11 cellular contexts compared by ENCODE assay signal in the genomic region with DNA sequence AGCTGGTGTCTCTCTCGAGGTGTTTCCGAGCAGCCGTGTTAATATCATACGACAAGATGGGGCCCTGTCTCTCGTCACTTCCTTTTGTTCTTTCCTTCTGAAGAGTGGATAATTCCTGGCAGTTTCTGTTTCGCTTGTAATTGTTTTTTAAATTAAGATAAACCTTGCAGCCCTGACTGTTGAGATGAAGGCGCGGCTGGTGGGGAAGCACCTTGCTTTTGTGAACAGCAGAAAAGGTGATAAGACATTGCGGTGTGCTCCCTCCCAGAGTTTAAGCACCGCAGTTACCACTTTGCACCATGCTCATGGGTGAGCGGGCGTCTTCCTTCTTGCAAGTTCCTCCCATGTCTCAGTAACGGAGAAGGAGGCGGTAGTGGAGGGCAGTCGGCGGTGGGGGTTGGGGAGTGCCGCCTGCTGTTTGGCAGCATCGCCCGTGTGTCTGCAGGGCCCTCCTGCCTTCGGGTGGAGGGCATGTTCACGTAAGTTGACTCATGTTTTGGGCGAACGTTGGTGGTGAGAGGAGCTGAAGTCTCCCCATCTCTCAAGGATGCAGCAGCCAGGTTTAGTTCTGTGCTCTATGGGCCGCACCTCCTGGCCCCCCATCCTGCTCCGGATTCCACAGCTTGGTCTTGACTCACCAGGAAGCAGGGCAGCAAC.
DNase-seq lines count a peak whose midpoint lies in the region; FAIRE-seq and TF ChIP-seq lines count a peak whose summit lies in the region.
"Had no signal": no experiment of that assay in that cellular context is flagged by ENCODE, and none has a peak within 500 bp of the region (broad histone marks: within the 10 kb centered on the region; RNA-seq: fewer than 3 reads in every experiment).

No MANE protein-coding gene starts in this region.

- peaks cover 2% of the 10 kb centered on the region for H3K9me3 Mint-ChIP-seq in astrocyte (ENCODE audit: unreplicated experiment)
- H3K9me3 Mint-ChIP-seq in glutamatergic neuron (ENCODE audit: unreplicated experiment), result peaks cover 8% of the 10 kb centered on the region

- H2AFZ ChIP-seq in astrocyte (ENCODE audit: low read depth, low read length), result peak overlapping the region; percentile 18

- no peak for FAIRE-seq in astrocyte (lab: Jason Lieb, UNC)
- FAIRE-seq: GM18507 had no signal

- TF ChIP-seq CTCF in astrocyte (IDR thresholded peaks at IDR 0.05; ENCODE audit: insufficient read depth, low read depth, low read length), result no peak
- TF ChIP-seq CTCF in glutamatergic neuron (IDR thresholded peaks at IDR 0.05; ENCODE audit: partially characterized antibody, unreplicated experiment), result no peak
- TF ChIP-seq CTCF in Peyer's patch (IDR thresholded peaks at IDR 0.05), result no peak

- no peaks in the 10 kb centered on the region for H3K4me1 ChIP-seq in astrocyte (ENCODE audit: insufficient read depth, low read length)
- no peaks in the 10 kb centered on the region for H3K4me1 ChIP-seq in Peyer's patch
- H3K4me1 ChIP-seq: SJSA1 had no signal

- no peaks in the 10 kb centered on the region for H3K79me2 ChIP-seq in astrocyte (ENCODE audit: insufficient read depth, low read length)

- H3K4me1 Mint-ChIP-seq in astrocyte (ENCODE audit: low read depth, unreplicated experiment) (peaks cover 6% of the 10 kb centered on the region), glutamatergic neuron (ENCODE audit: low read depth, unreplicated experiment) (peaks cover 7% of the 10 kb centered on the region)

- DNase-seq in CD1c-positive myeloid dendritic cell (ENCODE audit: extremely low spot score) (peak; percentile 13), astrocyte (ENCODE audit: low read depth) (no peak), glutamatergic neuron (no peak), SHP77 (lab: John Stamatoyannopoulos, UW) (no peak), putamen (ENCODE audit: low spot score) (no peak), Peyer's patch (no peak)
- peak; percentile 33 for DNase-seq in activated CD4-positive, alpha-beta T cell treated with anti-CD3 and anti-CD28 coated beads, Interleukin-2, amount 50 U/mL, for 1 hour
- peak; percentile 5 to 17 for DNase-seq in stimulated activated CD4-positive, alpha-beta T cell treated with anti-CD3 and anti-CD28 coated beads, Interleukin-12 subunit alpha, Interleukin-12 subunit beta, amount 100 ng/mL, for 24 hours (ENCODE audit: low read depth in 2 of 2)

- TF ChIP-seq POLR2A in Peyer's patch (IDR thresholded peaks at IDR 0.05), result no peak

- H3K27ac Mint-ChIP-seq in astrocyte (ENCODE audit: unreplicated experiment) (no peak overlapping the region), glutamatergic neuron (ENCODE audit: unreplicated experiment) (no peak overlapping the region)

- peak overlapping the region; percentile 22 for H3K4me2 ChIP-seq in astrocyte (ENCODE audit: low read length)

- H4K20me1 ChIP-seq in astrocyte (ENCODE audit: insufficient read depth, low read length), result peaks cover 3% of the 10 kb centered on the region

- no peak overlapping the region for H3K9ac ChIP-seq in astrocyte (ENCODE audit: low read length)

- H3K4me3 Mint-ChIP-seq in astrocyte (ENCODE audit: unreplicated experiment) (no peak overlapping the region), glutamatergic neuron (ENCODE audit: unreplicated experiment) (no peak overlapping the region)

- H3K27me3 ChIP-seq in astrocyte (ENCODE audit: insufficient read depth, low read length), result no peaks in the 10 kb centered on the region
- no peaks in the 10 kb centered on the region for H3K27me3 ChIP-seq in Peyer's patch
- H3K27me3 ChIP-seq: cardiac muscle cell had no signal

- H3K27me3 Mint-ChIP-seq in astrocyte (ENCODE audit: low read depth, unreplicated experiment), result peaks cover 36% of the 10 kb centered on the region
- peaks cover 10% of the 10 kb centered on the region for H3K27me3 Mint-ChIP-seq in glutamatergic neuron (ENCODE audit: unreplicated experiment)

- H3K9me3 ChIP-seq in astrocyte (ENCODE audit: insufficient read depth, low read depth, low read length), result peaks cover 6% of the 10 kb centered on the region
- peaks cover 0 to 3% (median 0%) of the 10 kb centered on the region in 4 donors for H3K9me3 ChIP-seq in Peyer's patch
- H3K9me3 ChIP-seq: SJSA1 had no signal

- H3K36me3 ChIP-seq in astrocyte (ENCODE audit: insufficient read depth, low read length), result no peaks in the 10 kb centered on the region
- H3K36me3 ChIP-seq in Peyer's patch, result no peaks in the 10 kb centered on the region
- H3K36me3 ChIP-seq: cardiac muscle cell, SJSA1 had no signal

- H3K36me3 Mint-ChIP-seq in astrocyte (ENCODE audit: low read depth, unreplicated experiment) (no peaks in the 10 kb centered on the region), glutamatergic neuron (ENCODE audit: unreplicated experiment) (no peaks in the 10 kb centered on the region)

- H3K4me3 ChIP-seq in astrocyte (ENCODE audit: insufficient read depth, low read depth, low read length) (no peak overlapping the region), Peyer's patch (peak overlapping the region in 2 of 4 donors; percentile 9 to 12)
- H3K4me3 ChIP-seq: cardiac muscle cell, SJSA1 had no signal

- H3K27ac ChIP-seq in astrocyte (ENCODE audit: low read depth, low read length) (no peak overlapping the region), Peyer's patch (no peak overlapping the region)
- H3K27ac ChIP-seq: cardiac muscle cell, SJSA1 had no signal

Comparison
In these comparisons a context has a peak if more than half of its experiments do, and no peak if none do; other contexts are left out.
1. DNase-seq: peak in CD1c-positive myeloid dendritic cell (single experiment), activated CD4-positive, alpha-beta T cell treated with anti-CD3 and anti-CD28 coated beads, Interleukin-2, amount 50 U/mL, for 1 hour (single experiment) and stimulated activated CD4-positive, alpha-beta T cell treated with anti-CD3 and anti-CD28 coated beads, Interleukin-12 subunit alpha, Interleukin-12 subunit beta, amount 100 ng/mL, for 24 hours (2 of 2); none in astrocyte (single experiment), glutamatergic neuron (single experiment), SHP77 (0 of 2), putamen (single experiment) and Peyer's patch (0 of 3).